In genomic region chr19:12703056-12703455, GRCh38 we compare ENCODE assay signal across 9 cellular contexts. TPM values are rescaled to one million over a fixed set of nuclear protein-coding genes. Genes with fewer than 3 reads are reported as not detected.
DNase-seq lines count a peak whose midpoint lies in the region; ATAC-seq and TF ChIP-seq lines count a peak whose summit lies in the region.
"Had no signal": no experiment of that assay in that cellular context is flagged by ENCODE, and none has a peak within 500 bp of the region (broad histone marks: within the 10 kb centered on the region; RNA-seq: fewer than 3 reads in every experiment).

No MANE protein-coding gene starts in this region.

- DNase-seq in COLO829 (ENCODE audit: low spot score) (peak; percentile 69), HAP-1 (ENCODE audit: low spot score in 2 of 2) (peak; percentile 63 to 83), RPMI7951 (ENCODE audit: low read depth) (peak; percentile 44), fibroblast of the conjunctiva (ENCODE audit: low read depth) (peak; percentile 46), left ventricle myocardium superior (no peak), medulla oblongata (ENCODE audit: extremely low spot score) (no peak), GM13976 (ENCODE audit: low spot score) (no peak), anterior cingulate cortex (lab: John Stamatoyannopoulos, UW) (no peak)
- DNase-seq: right lobe of liver had no signal

- no peak overlapping the region for H3K4me3 ChIP-seq in HAP-1
- H3K4me3 ChIP-seq: right lobe of liver had no signal

- H3K9me3 ChIP-seq in HAP-1 = no peaks in the 10 kb centered on the region
- H3K9me3 ChIP-seq: right lobe of liver had no signal

- H3K36me3 ChIP-seq in HAP-1 (replicated peaks) = peaks cover 87% of the 10 kb centered on the region

- intact Hi-C loops in left ventricle myocardium superior (cut with micrococcal nuclease) = no loop called here

- H3K4me1 ChIP-seq in HAP-1 = no peaks in the 10 kb centered on the region; the same call in 1 of the 2 replicates
- H3K4me1 ChIP-seq: right lobe of liver had no signal

- H3K27me3 ChIP-seq in HAP-1 (ENCODE audit: low read depth) = no peaks in the 10 kb centered on the region
- H3K27me3 ChIP-seq: right lobe of liver had no signal

- ATAC-seq in left ventricle myocardium superior = no peak

- TF ChIP-seq CTCF in GM13976 (IDR thresholded peaks at IDR 0.05; ENCODE audit: borderline replicate concordance, control extremely low read depth, extremely low read depth, insufficient read depth, missing control alignments) = no peak

- in situ Hi-C loops in HAP-1 (cut with MboI; ENCODE audit: low sequenced_read_pairs) (no loop called here), GM13976 (cut with MboI; ENCODE audit: low sequenced_read_pairs, unreplicated experiment) (no loop called here)

RNA-seq across cellular contexts. Expression of gene FBXW9, which starts 6.6 kb away (rescaled TPM):
- 21.6 and 24.4 TPM in 2 replicates for total RNA-seq in RPMI7951 (2014; rRNA removed; shearing (Covaris generic))
- total RNA-seq in left ventricle myocardium superior = 1.7 TPM

RNA-seq across cellular contexts. Expression of gene GNG14, which starts 15.3 kb away (rescaled TPM):
- total RNA-seq in RPMI7951 (2014; rRNA removed; shearing (Covaris generic)) = not detected in 2 replicates
- total RNA-seq in left ventricle myocardium superior = not detected
- total RNA-seq: right lobe of liver had no signal

RNA-seq across cellular contexts. Expression of gene TNPO2, which starts 20.7 kb away (rescaled TPM):
- total RNA-seq in RPMI7951 (2014; rRNA removed; shearing (Covaris generic)) = 28.2 and 29.9 TPM in 2 replicates
- 36.0 TPM for total RNA-seq in left ventricle myocardium superior

RNA-seq across cellular contexts. Expression of gene DHPS, which starts 21.4 kb away (rescaled TPM):
- 95.2 and 109 TPM in 2 replicates for total RNA-seq in RPMI7951 (2014; rRNA removed; shearing (Covaris generic))
- 60.2 TPM for total RNA-seq in left ventricle myocardium superior

RNA-seq across cellular contexts. Expression of gene TRIR, which starts 31.4 kb away (rescaled TPM):
- 276 and 304 TPM in 2 replicates for total RNA-seq in RPMI7951 (2014; rRNA removed; shearing (Covaris generic))
- 127 TPM for total RNA-seq in left ventricle myocardium superior

Comparison
In these comparisons a context has a peak if more than half of its experiments do, and no peak if none do; other contexts are left out.
1. DNase-seq: peak in COLO829 (single experiment), HAP-1 (2 of 2), RPMI7951 (single experiment) and fibroblast of the conjunctiva (single experiment); none in left ventricle myocardium superior (single experiment), medulla oblongata (single experiment), GM13976 (single experiment) and anterior cingulate cortex (0 of 58).